Comparison of ENCODE assay signal across 11 cellular contexts in the genomic region with DNA sequence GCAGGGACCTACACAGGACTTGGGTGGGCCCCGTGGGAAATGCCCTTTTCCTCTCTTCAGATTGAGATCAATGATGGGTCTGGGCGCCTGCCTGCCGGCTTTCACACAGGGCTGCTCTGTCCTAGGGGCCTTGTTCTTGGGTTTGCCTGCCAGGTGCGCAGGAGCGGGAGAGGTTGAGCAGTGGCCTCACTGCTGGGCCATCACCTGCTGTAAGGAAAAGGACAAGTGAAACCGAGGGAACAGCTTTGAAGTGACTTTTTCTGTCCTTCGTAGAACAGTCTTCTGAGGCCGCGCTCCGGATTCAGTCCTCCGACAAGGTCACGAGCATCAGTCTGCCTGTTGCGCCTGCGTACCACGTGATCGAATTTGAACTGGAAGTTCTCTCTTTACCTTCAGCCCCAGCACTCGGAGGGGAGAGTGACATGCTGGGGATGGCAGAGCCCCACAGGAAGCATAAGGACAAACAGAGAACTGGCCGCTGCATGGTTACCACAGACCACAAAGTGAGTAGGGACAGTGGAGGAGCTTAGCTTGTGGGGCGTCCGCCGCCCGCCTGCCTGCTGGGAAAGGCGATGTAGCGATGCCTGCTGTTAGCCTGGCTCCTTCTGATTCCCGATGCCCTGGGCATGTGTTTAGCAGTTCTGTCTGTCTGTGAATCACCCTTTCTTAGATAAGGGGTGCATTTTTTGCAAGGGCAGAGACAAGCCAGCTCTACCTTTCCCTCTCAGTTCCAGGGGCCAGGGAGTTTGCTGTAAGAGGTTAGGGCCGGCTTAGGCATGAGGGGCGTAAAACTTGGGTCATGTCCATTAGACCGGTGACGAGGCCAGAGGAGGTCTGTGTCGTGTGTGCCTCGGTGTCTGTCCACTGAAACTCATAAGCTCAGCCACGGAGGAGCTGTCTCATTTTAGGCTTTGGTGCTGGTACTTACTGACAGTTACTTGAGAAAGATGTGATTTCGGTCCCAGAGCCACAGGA. TPM values are rescaled to one million over a fixed set of nuclear protein-coding genes. Genes with fewer than 3 reads are reported as not detected.
DNase-seq lines count a peak whose midpoint lies in the region; ATAC-seq and TF ChIP-seq lines count a peak whose summit lies in the region.
"Had no signal": no experiment of that assay in that cellular context is flagged by ENCODE, and none has a peak within 500 bp of the region (broad histone marks: within the 10 kb centered on the region; RNA-seq: fewer than 3 reads in every experiment).

No MANE protein-coding gene starts in this region.

- H3K9me3 ChIP-seq in suprapubic skin, result no peaks in the 10 kb centered on the region

- no peak for TF ChIP-seq POLR2A in suprapubic skin (IDR thresholded peaks at IDR 0.05)

- peaks cover 85% of the 10 kb centered on the region for H3K36me3 Mint-ChIP-seq in activated T-helper 2 cell treated with anti-CD3 and anti-CD28 coated beads, Interferon-gamma antibody, Interleukin-2, Interleukin-4, amounts not matched to agents 10 μg/mL and 5 μg/mL and 100 μg/mL, durations not matched to agents 14 hours and 24 hours and 36 hours (ENCODE audit: low read depth)

- TF ChIP-seq EP300 in suprapubic skin (IDR thresholded peaks at IDR 0.05), result no peak

- DNase-seq in activated CD8-positive, alpha-beta memory T cell treated with anti-CD3 and anti-CD28 coated beads, Interleukin-2, amount 50 U/mL, for 48 hours, result peak; percentile 54
- no peak for DNase-seq in activated CD8-positive, alpha-beta memory T cell treated with anti-CD3 and anti-CD28 coated beads, Interleukin-2, amount 50 U/mL, for 4 hours
- no peak for DNase-seq in activated T-helper 2 cell treated with anti-CD3 and anti-CD28 coated beads, Interferon-gamma antibody, Interleukin-2, Interleukin-4, amounts not matched to agents 10 μg/mL and 5 μg/mL and 100 μg/mL, durations not matched to agents 14 hours and 24 hours and 36 hours (ENCODE audit: low spot score)
- peak; percentile 59 to 81 for DNase-seq in suprapubic skin (ENCODE audit: low spot score in 2 of 2)
- DNase-seq in AG08395 (ENCODE audit: low spot score), result no peak
- DNase-seq in SIG-M5 treated with dmso at 0.1 percent for 504 hours (lab: John Stamatoyannopoulos, UW; ENCODE audit: unreplicated experiment), result no peak
- DNase-seq: foreskin melanocyte, NCI-H82 had no signal

- H3K27ac ChIP-seq in layer of hippocampus (ENCODE audit: low read depth, low read length), result peak overlapping the region; percentile 99
- H3K27ac ChIP-seq in suprapubic skin, result no peak overlapping the region

- ATAC-seq in HG02884 (IDR thresholded peaks at IDR 0.05; ENCODE audit: unreplicated experiment), result no peak
- ATAC-seq: SK-N-SH treated with all-trans-retinoic acid at 6 μM for 48 hours had no signal

- H3K4me1 ChIP-seq in suprapubic skin, result peaks cover 22% of the 10 kb centered on the region

- no peak overlapping the region for H3K4me3 Mint-ChIP-seq in activated T-helper 2 cell treated with anti-CD3 and anti-CD28 coated beads, Interferon-gamma antibody, Interleukin-2, Interleukin-4, amounts not matched to agents 10 μg/mL and 5 μg/mL and 100 μg/mL, durations not matched to agents 14 hours and 24 hours and 36 hours (ENCODE audit: low read depth)

- peaks cover 87% of the 10 kb centered on the region for H3K36me3 ChIP-seq in suprapubic skin

- no peaks in the 10 kb centered on the region for H3K9me3 Mint-ChIP-seq in activated T-helper 2 cell treated with anti-CD3 and anti-CD28 coated beads, Interferon-gamma antibody, Interleukin-2, Interleukin-4, amounts not matched to agents 10 μg/mL and 5 μg/mL and 100 μg/mL, durations not matched to agents 14 hours and 24 hours and 36 hours

- H3K27ac Mint-ChIP-seq in activated T-helper 2 cell treated with anti-CD3 and anti-CD28 coated beads, Interferon-gamma antibody, Interleukin-2, Interleukin-4, amounts not matched to agents 10 μg/mL and 5 μg/mL and 100 μg/mL, durations not matched to agents 14 hours and 24 hours and 36 hours, result peak overlapping the region; percentile 17

- no peak for TF ChIP-seq CTCF in suprapubic skin (IDR thresholded peaks at IDR 0.05)

- 93% methylated on average over 23 of the region's 33 CpGs for WGBS in suprapubic skin

- intact Hi-C loops in activated T-helper 2 cell treated with anti-CD3 and anti-CD28 coated beads, Interferon-gamma antibody, Interleukin-2, Interleukin-4, amounts not matched to agents 10 μg/mL and 5 μg/mL and 100 μg/mL, durations not matched to agents 14 hours and 24 hours and 36 hours (cut with micrococcal nuclease), result no loop called here

- H3K4me3 ChIP-seq in suprapubic skin, result no peak overlapping the region

- H3K27me3 ChIP-seq in layer of hippocampus (ENCODE audit: control insufficient read depth, insufficient read depth, low read length), result no peaks in the 10 kb centered on the region
- no peaks in the 10 kb centered on the region for H3K27me3 ChIP-seq in suprapubic skin

- H3K4me1 Mint-ChIP-seq in activated T-helper 2 cell treated with anti-CD3 and anti-CD28 coated beads, Interferon-gamma antibody, Interleukin-2, Interleukin-4, amounts not matched to agents 10 μg/mL and 5 μg/mL and 100 μg/mL, durations not matched to agents 14 hours and 24 hours and 36 hours (ENCODE audit: low read depth), result peaks cover 62% of the 10 kb centered on the region

- H3K27me3 Mint-ChIP-seq in activated T-helper 2 cell treated with anti-CD3 and anti-CD28 coated beads, Interferon-gamma antibody, Interleukin-2, Interleukin-4, amounts not matched to agents 10 μg/mL and 5 μg/mL and 100 μg/mL, durations not matched to agents 14 hours and 24 hours and 36 hours (ENCODE audit: low read depth), result no peaks in the 10 kb centered on the region

RNA-seq across cellular contexts. Expression of a gene that starts 19.5 kb away (rescaled TPM):
- total RNA-seq in activated T-helper 2 cell treated with anti-CD3 and anti-CD28 coated beads, Interferon-gamma antibody, Interleukin-2, Interleukin-4, amounts not matched to agents 10 μg/mL and 5 μg/mL and 100 μg/mL, durations not matched to agents 14 hours and 24 hours and 36 hours, result 11.0 and 13.7 TPM in 2 replicates
- 10 to 100 TPM in 2 of 4 donors, 1 to 10 TPM in 2; 6.0 to 20.9 (median 8.8) TPM for total RNA-seq in suprapubic skin

RNA-seq across cellular contexts. Expression of a gene that starts 45.8 kb away (rescaled TPM):
- 8.8 and 11.4 TPM in 2 replicates for total RNA-seq in activated T-helper 2 cell treated with anti-CD3 and anti-CD28 coated beads, Interferon-gamma antibody, Interleukin-2, Interleukin-4, amounts not matched to agents 10 μg/mL and 5 μg/mL and 100 μg/mL, durations not matched to agents 14 hours and 24 hours and 36 hours
- total RNA-seq in suprapubic skin, result 10 to 100 TPM in 1 of 4 donors, 1 to 10 TPM in 3; 1.6 to 44.7 (median 7.3) TPM

Comparison
In these comparisons a context has a peak if more than half of its experiments do, and no peak if none do; other contexts are left out.
1. DNase-seq: peak in activated CD8-positive, alpha-beta memory T cell treated with anti-CD3 and anti-CD28 coated beads, Interleukin-2, amount 50 U/mL, for 48 hours (single experiment) and suprapubic skin (2 of 2); none in activated CD8-positive, alpha-beta memory T cell treated with anti-CD3 and anti-CD28 coated beads, Interleukin-2, amount 50 U/mL, for 4 hours (single experiment), activated T-helper 2 cell treated with anti-CD3 and anti-CD28 coated beads, Interferon-gamma antibody, Interleukin-2, Interleukin-4, amounts not matched to agents 10 μg/mL and 5 μg/mL and 100 μg/mL, durations not matched to agents 14 hours and 24 hours and 36 hours (single experiment), AG08395 (single experiment) and SIG-M5 treated with dmso at 0.1 percent for 504 hours (single experiment).